ENCODE assay signal across 1 cellular context in genomic region chr17:33297643-33298042, GRCh38.
TF ChIP-seq lines count a peak whose summit lies in the region.

No MANE protein-coding gene starts in this region.

TF ChIP-seq in HEK293, 187 proteins besides CTCF, POLR2A, EP300 and RAD21 (continued from another document and continues in another):
- no peak for TF ChIP-seq ZNF274 (IDR thresholded peaks at IDR 0.05; ENCODE audit: low read length)
- no peak for TF ChIP-seq ZNF274 (tag by site-specific recombination; IDR thresholded peaks at IDR 0.05; ENCODE audit: borderline replicate concordance)
- TF ChIP-seq, protein P1, sequence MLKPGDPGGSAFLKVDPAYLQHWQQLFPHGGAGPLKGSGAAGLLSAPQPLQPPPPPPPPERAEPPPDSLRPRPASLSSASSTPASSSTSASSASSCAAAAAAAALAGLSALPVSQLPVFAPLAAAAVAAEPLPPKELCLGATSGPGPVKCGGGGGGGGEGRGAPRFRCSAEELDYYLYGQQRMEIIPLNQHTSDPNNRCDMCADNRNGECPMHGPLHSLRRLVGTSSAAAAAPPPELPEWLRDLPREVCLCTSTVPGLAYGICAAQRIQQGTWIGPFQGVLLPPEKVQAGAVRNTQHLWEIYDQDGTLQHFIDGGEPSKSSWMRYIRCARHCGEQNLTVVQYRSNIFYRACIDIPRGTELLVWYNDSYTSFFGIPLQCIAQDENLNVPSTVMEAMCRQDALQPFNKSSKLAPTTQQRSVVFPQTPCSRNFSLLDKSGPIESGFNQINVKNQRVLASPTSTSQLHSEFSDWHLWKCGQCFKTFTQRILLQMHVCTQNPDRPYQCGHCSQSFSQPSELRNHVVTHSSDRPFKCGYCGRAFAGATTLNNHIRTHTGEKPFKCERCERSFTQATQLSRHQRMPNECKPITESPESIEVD (tag by site-specific recombination; IDR thresholded peaks at IDR 0.05), result no peak
- TF ChIP-seq ATF2 (tag by site-specific recombination; IDR thresholded peaks at IDR 0.05; ENCODE audit: low read depth), result no peak
- TF ChIP-seq ZNF169 (tag by site-specific recombination; IDR thresholded peaks at IDR 0.05), result no peak
- no peak; the same call in 1 of the 2 replicates for TF ChIP-seq ZNF560 (tag by site-specific recombination; IDR thresholded peaks at IDR 0.05; ENCODE audit: borderline replicate concordance)
- TF ChIP-seq ZNF311 (tag by site-specific recombination; IDR thresholded peaks at IDR 0.05; ENCODE audit: borderline replicate concordance), result no peak
- TF ChIP-seq, protein P2, sequence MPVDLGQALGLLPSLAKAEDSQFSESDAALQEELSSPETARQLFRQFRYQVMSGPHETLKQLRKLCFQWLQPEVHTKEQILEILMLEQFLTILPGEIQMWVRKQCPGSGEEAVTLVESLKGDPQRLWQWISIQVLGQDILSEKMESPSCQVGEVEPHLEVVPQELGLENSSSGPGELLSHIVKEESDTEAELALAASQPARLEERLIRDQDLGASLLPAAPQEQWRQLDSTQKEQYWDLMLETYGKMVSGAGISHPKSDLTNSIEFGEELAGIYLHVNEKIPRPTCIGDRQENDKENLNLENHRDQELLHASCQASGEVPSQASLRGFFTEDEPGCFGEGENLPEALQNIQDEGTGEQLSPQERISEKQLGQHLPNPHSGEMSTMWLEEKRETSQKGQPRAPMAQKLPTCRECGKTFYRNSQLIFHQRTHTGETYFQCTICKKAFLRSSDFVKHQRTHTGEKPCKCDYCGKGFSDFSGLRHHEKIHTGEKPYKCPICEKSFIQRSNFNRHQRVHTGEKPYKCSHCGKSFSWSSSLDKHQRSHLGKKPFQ (tag by site-specific recombination; IDR thresholded peaks at IDR 0.05), result no peak
- TF ChIP-seq ZNF214 (tag by site-specific recombination; IDR thresholded peaks at IDR 0.05; ENCODE audit: borderline replicate concordance), result no peak
- TF ChIP-seq GFI1B (tag by site-specific recombination; IDR thresholded peaks at IDR 0.05), result no peak
- no peak for TF ChIP-seq ZBTB21 (tag by site-specific recombination; IDR thresholded peaks at IDR 0.05)
- TF ChIP-seq, protein P3, sequence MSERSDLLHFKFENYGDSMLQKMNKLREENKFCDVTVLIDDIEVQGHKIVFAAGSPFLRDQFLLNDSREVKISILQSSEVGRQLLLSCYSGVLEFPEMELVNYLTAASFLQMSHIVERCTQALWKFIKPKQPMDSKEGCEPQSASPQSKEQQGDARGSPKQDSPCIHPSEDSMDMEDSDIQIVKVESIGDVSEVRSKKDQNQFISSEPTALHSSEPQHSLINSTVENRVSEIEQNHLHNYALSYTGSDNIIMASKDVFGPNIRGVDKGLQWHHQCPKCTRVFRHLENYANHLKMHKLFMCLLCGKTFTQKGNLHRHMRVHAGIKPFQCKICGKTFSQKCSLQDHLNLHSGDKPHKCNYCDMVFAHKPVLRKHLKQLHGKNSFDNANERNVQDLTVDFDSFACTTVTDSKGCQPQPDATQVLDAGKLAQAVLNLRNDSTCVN (tag by site-specific recombination; optimal IDR thresholded peaks at IDR 0.05), result no peak
- TF ChIP-seq PATZ1 (tag by site-specific recombination; IDR thresholded peaks at IDR 0.05), result no peak
- TF ChIP-seq ZNF132 (tag by site-specific recombination; IDR thresholded peaks at IDR 0.05; ENCODE audit: borderline replicate concordance), result no peak
- TF ChIP-seq ZNF580 (tag by site-specific recombination; IDR thresholded peaks at IDR 0.05), result no peak
- TF ChIP-seq ZNF837 (tag by site-specific recombination; IDR thresholded peaks at IDR 0.05), result no peak
- TF ChIP-seq ZBTB17 (tag by site-specific recombination; IDR thresholded peaks at IDR 0.05), result no peak
- no peak for TF ChIP-seq ZNF16 (tag by site-specific recombination; IDR thresholded peaks at IDR 0.05; ENCODE audit: low read depth)
- no peak for TF ChIP-seq ZNF350 (tag by site-specific recombination; IDR thresholded peaks at IDR 0.05)
- TF ChIP-seq, protein P4, sequence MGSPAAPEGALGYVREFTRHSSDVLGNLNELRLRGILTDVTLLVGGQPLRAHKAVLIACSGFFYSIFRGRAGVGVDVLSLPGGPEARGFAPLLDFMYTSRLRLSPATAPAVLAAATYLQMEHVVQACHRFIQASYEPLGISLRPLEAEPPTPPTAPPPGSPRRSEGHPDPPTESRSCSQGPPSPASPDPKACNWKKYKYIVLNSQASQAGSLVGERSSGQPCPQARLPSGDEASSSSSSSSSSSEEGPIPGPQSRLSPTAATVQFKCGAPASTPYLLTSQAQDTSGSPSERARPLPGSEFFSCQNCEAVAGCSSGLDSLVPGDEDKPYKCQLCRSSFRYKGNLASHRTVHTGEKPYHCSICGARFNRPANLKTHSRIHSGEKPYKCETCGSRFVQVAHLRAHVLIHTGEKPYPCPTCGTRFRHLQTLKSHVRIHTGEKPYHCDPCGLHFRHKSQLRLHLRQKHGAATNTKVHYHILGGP (tag by site-specific recombination; IDR thresholded peaks at IDR 0.05), result no peak
- no peak for TF ChIP-seq GLI4 (tag by site-specific recombination; IDR thresholded peaks at IDR 0.05)
- TF ChIP-seq ZNF623 (tag by site-specific recombination; IDR thresholded peaks at IDR 0.05), result peak; percentile 48
- no peak for TF ChIP-seq ZNF76 (tag by site-specific recombination; IDR thresholded peaks at IDR 0.05; ENCODE audit: borderline replicate concordance, low read depth)
- TF ChIP-seq, protein P5, sequence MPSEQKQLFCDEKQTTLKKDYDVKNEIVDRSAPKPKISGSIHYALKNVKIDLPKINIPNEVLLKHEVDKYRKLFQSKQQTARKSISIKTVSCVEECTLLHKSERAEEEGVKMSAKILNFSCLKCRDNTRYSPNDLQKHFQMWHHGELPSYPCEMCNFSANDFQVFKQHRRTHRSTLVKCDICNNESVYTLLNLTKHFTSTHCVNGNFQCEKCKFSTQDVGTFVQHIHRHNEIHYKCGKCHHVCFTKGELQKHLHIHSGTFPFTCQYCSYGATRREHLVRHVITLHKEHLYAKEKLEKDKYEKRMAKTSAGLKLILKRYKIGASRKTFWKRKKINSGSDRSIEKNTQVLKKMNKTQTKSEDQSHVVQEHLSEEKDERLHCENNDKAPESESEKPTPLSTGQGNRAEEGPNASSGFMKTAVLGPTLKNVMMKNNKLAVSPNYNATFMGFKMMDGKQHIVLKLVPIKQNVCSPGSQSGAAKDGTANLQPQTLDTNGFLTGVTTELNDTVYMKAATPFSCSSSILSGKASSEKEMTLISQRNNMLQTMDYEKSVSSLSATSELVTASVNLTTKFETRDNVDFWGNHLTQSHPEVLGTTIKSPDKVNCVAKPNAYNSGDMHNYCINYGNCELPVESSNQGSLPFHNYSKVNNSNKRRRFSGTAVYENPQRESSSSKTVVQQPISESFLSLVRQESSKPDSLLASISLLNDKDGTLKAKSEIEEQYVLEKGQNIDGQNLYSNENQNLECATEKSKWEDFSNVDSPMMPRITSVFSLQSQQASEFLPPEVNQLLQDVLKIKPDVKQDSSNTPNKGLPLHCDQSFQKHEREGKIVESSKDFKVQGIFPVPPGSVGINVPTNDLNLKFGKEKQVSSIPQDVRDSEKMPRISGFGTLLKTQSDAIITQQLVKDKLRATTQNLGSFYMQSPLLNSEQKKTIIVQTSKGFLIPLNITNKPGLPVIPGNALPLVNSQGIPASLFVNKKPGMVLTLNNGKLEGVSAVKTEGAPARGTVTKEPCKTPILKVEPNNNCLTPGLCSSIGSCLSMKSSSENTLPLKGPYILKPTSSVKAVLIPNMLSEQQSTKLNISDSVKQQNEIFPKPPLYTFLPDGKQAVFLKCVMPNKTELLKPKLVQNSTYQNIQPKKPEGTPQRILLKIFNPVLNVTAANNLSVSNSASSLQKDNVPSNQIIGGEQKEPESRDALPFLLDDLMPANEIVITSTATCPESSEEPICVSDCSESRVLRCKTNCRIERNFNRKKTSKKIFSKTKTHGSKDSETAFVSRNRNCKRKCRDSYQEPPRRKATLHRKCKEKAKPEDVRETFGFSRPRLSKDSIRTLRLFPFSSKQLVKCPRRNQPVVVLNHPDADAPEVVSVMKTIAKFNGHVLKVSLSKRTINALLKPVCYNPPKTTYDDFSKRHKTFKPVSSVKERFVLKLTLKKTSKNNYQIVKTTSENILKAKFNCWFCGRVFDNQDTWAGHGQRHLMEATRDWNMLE (tag by site-specific recombination; conservative IDR thresholded peaks at IDR 0.05; ENCODE audit: low read depth), result peak; percentile 74
- TF ChIP-seq, protein P6, sequence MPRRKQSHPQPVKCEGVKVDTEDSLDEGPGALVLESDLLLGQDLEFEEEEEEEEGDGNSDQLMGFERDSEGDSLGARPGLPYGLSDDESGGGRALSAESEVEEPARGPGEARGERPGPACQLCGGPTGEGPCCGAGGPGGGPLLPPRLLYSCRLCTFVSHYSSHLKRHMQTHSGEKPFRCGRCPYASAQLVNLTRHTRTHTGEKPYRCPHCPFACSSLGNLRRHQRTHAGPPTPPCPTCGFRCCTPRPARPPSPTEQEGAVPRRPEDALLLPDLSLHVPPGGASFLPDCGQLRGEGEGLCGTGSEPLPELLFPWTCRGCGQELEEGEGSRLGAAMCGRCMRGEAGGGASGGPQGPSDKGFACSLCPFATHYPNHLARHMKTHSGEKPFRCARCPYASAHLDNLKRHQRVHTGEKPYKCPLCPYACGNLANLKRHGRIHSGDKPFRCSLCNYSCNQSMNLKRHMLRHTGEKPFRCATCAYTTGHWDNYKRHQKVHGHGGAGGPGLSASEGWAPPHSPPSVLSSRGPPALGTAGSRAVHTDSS (tag by site-specific recombination; IDR thresholded peaks at IDR 0.05), result no peak
- no peak for TF ChIP-seq ZNF23 (tag by site-specific recombination; IDR thresholded peaks at IDR 0.05; ENCODE audit: borderline replicate concordance)
- no peak for TF ChIP-seq ZNF341 (tag by site-specific recombination; IDR thresholded peaks at IDR 0.05; ENCODE audit: low read depth)
- TF ChIP-seq ZNF239 (tag by site-specific recombination; IDR thresholded peaks at IDR 0.05), result no peak
- TF ChIP-seq ZNF791 (tag by site-specific recombination; IDR thresholded peaks at IDR 0.05), result no peak
- TF ChIP-seq ZNF670 (tag by site-specific recombination; IDR thresholded peaks at IDR 0.05; ENCODE audit: low read depth), result no peak
- no peak for TF ChIP-seq ZEB2 (tag by site-specific recombination; IDR thresholded peaks at IDR 0.05)
- no peak for TF ChIP-seq ZNF529 (tag by site-specific recombination; IDR thresholded peaks at IDR 0.05; ENCODE audit: insufficient replicate concordance)
- TF ChIP-seq ZBTB8A (tag by site-specific recombination; IDR thresholded peaks at IDR 0.05), result 0 out of 2 replicates have a peak, but pooled peaks have one; percentile 24
- TF ChIP-seq ZNF544 (tag by site-specific recombination; IDR thresholded peaks at IDR 0.05), result no peak
- no peak for TF ChIP-seq SCRT2 (tag by site-specific recombination; IDR thresholded peaks at IDR 0.05)
- no peak for TF ChIP-seq ZNF510 (tag by site-specific recombination; IDR thresholded peaks at IDR 0.05; ENCODE audit: insufficient replicate concordance)
- no peak for TF ChIP-seq ZNF776 (tag by site-specific recombination; IDR thresholded peaks at IDR 0.05; ENCODE audit: borderline replicate concordance)
- no peak for TF ChIP-seq ZNF558 (tag by site-specific recombination; IDR thresholded peaks at IDR 0.05)
- no peak for TF ChIP-seq ZNF221 (tag by site-specific recombination; IDR thresholded peaks at IDR 0.05; ENCODE audit: borderline replicate concordance)
- no peak for TF ChIP-seq IKZF3 (tag by site-specific recombination; IDR thresholded peaks at IDR 0.05)
- no peak for TF ChIP-seq ZNF121 (tag by site-specific recombination; IDR thresholded peaks at IDR 0.05)
- TF ChIP-seq ZNF155 (tag by site-specific recombination; IDR thresholded peaks at IDR 0.05), result no peak
- no peak for TF ChIP-seq ZNF10 (tag by site-specific recombination; IDR thresholded peaks at IDR 0.05)
- no peak for TF ChIP-seq ZNF248 (tag by site-specific recombination; IDR thresholded peaks at IDR 0.05)
- TF ChIP-seq ZNF140 (tag by site-specific recombination; IDR thresholded peaks at IDR 0.05), result peak; percentile 40; the same call in 1 of the 2 replicates
- peak; percentile 48 for TF ChIP-seq ZNF555 (tag by site-specific recombination; conservative IDR thresholded peaks at IDR 0.05)
- no peak for TF ChIP-seq ZNF48 (tag by site-specific recombination; IDR thresholded peaks at IDR 0.05)
- no peak for TF ChIP-seq HOXD13 (CRISPR knock-in tag; IDR thresholded peaks at IDR 0.05; ENCODE audit: borderline replicate concordance)
- TF ChIP-seq ZNF433 (tag by site-specific recombination; IDR thresholded peaks at IDR 0.05; ENCODE audit: low read depth), result no peak
- TF ChIP-seq YY1 (tag by site-specific recombination; IDR thresholded peaks at IDR 0.05), result no peak
- TF ChIP-seq ZBTB48 (tag by site-specific recombination; IDR thresholded peaks at IDR 0.05), result no peak
